ENCODE assay signal across 25 cellular contexts in genomic region chr15:33754242-33754641, GRCh38.
"Had no signal": no experiment of that assay in that cellular context is flagged by ENCODE, and none has a peak within 500 bp of the region (broad histone marks: within the 10 kb centered on the region; RNA-seq: fewer than 3 reads in every experiment).

No MANE protein-coding gene starts in this region.

- H3K27ac ChIP-seq: PC-9, Peyer's patch, SJCRH30 had no signal

- ATAC-seq: HepG2, Right ventricle myocardium inferior, SK-N-SH treated with all-trans-retinoic acid at 6 μM for 48 hours, T-helper 17 cell had no signal

- H3K4me3 ChIP-seq: PC-9, Peyer's patch, SJCRH30 had no signal

- FAIRE-seq: HepG2 had no signal

- DNase-seq: KBM-7, NCI-H1092, NCI-H1105 treated with DMSO at 0.1 percent for 48 hours, NCI-H1417 treated with DMSO at 0.1 percent for 48 hours, NCI-H146, NCI-H1694 treated with DMSO at 0.1 percent for 48 hours, NCI-H1930, NCI-H2081 treated with DMSO at 0.1 percent for 48 hours, NCI-H2171, NCI-H226, NCI-H446, NCI-H510A, NCI-H524 treated with DMSO at 0.1 percent for 48 hours, NCI-H69, NCI-H774, OCI-M1, PC-9, Peyer's patch, SHP77 treated with DMSO at 0.1 percent for 48 hours, SJCRH30, T-helper 1 cell, T-helper 17 cell had no signal

- H3K36me3 ChIP-seq: Peyer's patch had no signal

- H3K4me1 ChIP-seq: SJCRH30 had no signal

- H3K9me3 ChIP-seq: Peyer's patch, SJCRH30 had no signal
